Comparison of ENCODE assay signal across 23 cellular contexts in the genomic region with DNA sequence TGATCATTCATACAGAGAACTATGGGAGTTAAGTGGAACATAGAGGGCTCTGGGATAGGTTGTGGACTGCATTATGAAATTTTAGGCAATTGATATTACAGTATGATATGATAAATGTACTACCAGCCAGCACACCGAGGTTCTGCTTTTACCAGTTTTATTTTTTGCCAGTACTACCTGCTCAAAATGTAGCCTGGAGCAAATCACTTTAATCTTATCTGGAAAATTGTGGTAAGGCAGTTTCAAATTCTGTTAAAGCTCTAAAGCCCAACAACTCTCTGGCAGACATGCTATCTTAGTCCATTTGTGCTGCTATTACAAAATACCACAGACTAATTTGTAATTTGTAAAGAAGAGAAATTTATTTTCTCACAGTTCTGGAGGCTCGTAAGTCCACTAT.
"Had no signal": no experiment of that assay in that cellular context is flagged by ENCODE, and none has a peak within 500 bp of the region (broad histone marks: within the 10 kb centered on the region; RNA-seq: fewer than 3 reads in every experiment).

No MANE protein-coding gene starts in this region.

- DNase-seq: hypothalamus; islet precursor cell; left ventricle myocardium inferior; mesendoderm; naive B cell; natural killer cell; nephron progenitor cell; occipital lobe; right lobe of liver; stimulated activated CD4-positive, alpha-beta T cell treated with anti-CD3 and anti-CD28 coated beads, Interleukin-1b, Interleukin-23, amount 100 ng/mL, for 48 hours; stimulated activated CD4-positive, alpha-beta T cell treated with anti-CD3 and anti-CD28 coated beads, Interleukin-2, amount 100 ng/mL, for 48 hours; stimulated activated CD4-positive, alpha-beta T cell treated with anti-CD3 and anti-CD28 coated beads, Interleukin-4, amount 100 ng/mL, for 4 hours; stimulated activated CD8-positive, alpha-beta memory T cell treated with anti-CD3 and anti-CD28 coated beads, Interleukin-4, amount 100 ng/mL, for 48 hours; stimulated activated naive CD4-positive, alpha-beta T cell treated with Interleukin-2 at 50 U/mL for 16 hours; stimulated activated naive CD8-positive, alpha-beta T cell treated with anti-CD3 and anti-CD28 coated beads, Interleukin-15, amount 100 ng/mL, for 72 hours; substantia nigra; uterus had no signal

- H3K27ac ChIP-seq: left ventricle myocardium inferior, neural progenitor cell, neutrophil, right atrium auricular region, right lobe of liver, tibial nerve, uterus had no signal

- H3K9ac ChIP-seq: neural progenitor cell had no signal

- H2AFZ ChIP-seq: neural progenitor cell had no signal

- H3K4me2 ChIP-seq: neural progenitor cell, smooth muscle cell had no signal

- H3K4me1 ChIP-seq: left ventricle myocardium inferior, neural progenitor cell, right atrium auricular region, right lobe of liver, tibial nerve, uterus had no signal

- H3K4me3 ChIP-seq: left ventricle myocardium inferior, lung, neural progenitor cell, right atrium auricular region, right lobe of liver, smooth muscle cell, tibial nerve, uterus had no signal

- H3K36me3 ChIP-seq: left ventricle myocardium inferior, neural progenitor cell, neutrophil, right atrium auricular region, right lobe of liver, tibial nerve, uterus had no signal

- H3K9me3 ChIP-seq: left ventricle myocardium inferior, neutrophil, right atrium auricular region, right lobe of liver, tibial nerve, uterus had no signal

- H3K27me3 ChIP-seq: neural progenitor cell, neutrophil, right atrium auricular region, right lobe of liver, tibial nerve, uterus had no signal
